ENCODE assay signal across 31 cellular contexts in the genomic region with DNA sequence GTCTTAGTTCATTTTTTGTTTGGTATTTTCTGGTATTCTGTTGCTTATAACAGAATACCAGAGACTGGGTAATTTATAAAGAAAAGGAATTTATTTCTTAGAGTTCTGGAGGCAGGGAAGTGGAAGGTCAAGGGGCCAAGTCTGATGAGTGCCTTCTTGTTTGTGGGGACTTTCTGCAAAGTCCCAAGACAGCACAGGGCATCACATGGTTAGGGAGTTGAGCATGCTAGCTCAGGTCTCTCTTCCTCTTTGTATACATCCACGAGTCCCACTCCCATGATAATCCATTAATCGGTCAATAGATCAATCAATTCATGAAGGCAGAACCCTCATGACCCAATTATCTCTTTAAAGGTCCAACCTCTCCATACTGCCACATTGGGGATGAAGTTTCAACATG.
"Had no signal": no experiment of that assay in that cellular context is flagged by ENCODE, and none has a peak within 500 bp of the region (broad histone marks: within the 10 kb centered on the region; RNA-seq: fewer than 3 reads in every experiment).

No MANE protein-coding gene starts in this region.

- H3K36me3 Mint-ChIP-seq: naive thymus-derived CD4-positive, alpha-beta T cell; natural killer cell had no signal

- H3K27me3 ChIP-seq: neural progenitor cell, ovary, right lobe of liver, spleen, suprapubic skin, testis, tibial artery, transverse colon, upper lobe of right lung, uterus had no signal

- H3K36me3 ChIP-seq: neural progenitor cell, ovary, suprapubic skin, transverse colon, uterus had no signal

- H3K9me3 Mint-ChIP-seq: naive thymus-derived CD4-positive, alpha-beta T cell; natural killer cell; neural progenitor cell; stimulated activated naive CD8-positive, alpha-beta T cell treated with anti-CD3 and anti-CD28 coated beads, Interleukin-15, amount 100 ng/mL, for 72 hours; type B pancreatic cell had no signal

- H3K4me3 Mint-ChIP-seq: naive thymus-derived CD4-positive, alpha-beta T cell; natural killer cell; nephron; neural progenitor cell; stimulated activated naive CD8-positive, alpha-beta T cell treated with anti-CD3 and anti-CD28 coated beads, Interleukin-15, amount 100 ng/mL, for 72 hours; type B pancreatic cell had no signal

- H3K4me1 ChIP-seq: neural progenitor cell, parathyroid adenoma, suprapubic skin, testis, upper lobe of right lung, uterus had no signal

- H3K27ac ChIP-seq: neural progenitor cell, ovary, parathyroid adenoma, psoas muscle, right lobe of liver, skin epidermis, spleen, suprapubic skin, testis, tibial artery, transverse colon, upper lobe of right lung, uterus had no signal

- H3K27me3 Mint-ChIP-seq: progenitor cell of endocrine pancreas, type B pancreatic cell had no signal

- ATAC-seq: naive thymus-derived CD4-positive, alpha-beta T cell; natural killer cell; psoas muscle; right cardiac atrium; right lobe of liver; stimulated activated naive CD8-positive, alpha-beta T cell treated with anti-CD3 and anti-CD28 coated beads, Interleukin-15, amount 100 ng/mL, for 72 hours; stimulated activated naive CD8-positive, alpha-beta T cell treated with anti-CD3 and anti-CD28 coated beads, Interleukin-15, Interleukin-2, amounts not matched to agents 100 U/mL and 50 U/mL, for 24 hours; upper lobe of right lung had no signal

- H3K4me2 ChIP-seq: neural progenitor cell, smooth muscle cell had no signal

- DNase-seq: naive thymus-derived CD4-positive, alpha-beta T cell; natural killer cell; occipital lobe; ovary; posterior cingulate gyrus; psoas muscle; right cardiac atrium; right lobe of liver; spleen; stimulated activated CD4-positive, alpha-beta T cell treated with anti-CD3 and anti-CD28 coated beads, Interleukin-12 subunit alpha, Interleukin-12 subunit beta, amount 100 ng/mL, for 4 hours; stimulated activated CD4-positive, alpha-beta T cell treated with anti-CD3 and anti-CD28 coated beads, Interleukin-1b, Interleukin-23, amount 100 ng/mL, for 48 hours; stimulated activated CD4-positive, alpha-beta T cell treated with anti-CD3 and anti-CD28 coated beads, Interleukin-4, amount 100 ng/mL, for 1 hour; stimulated activated CD4-positive, alpha-beta T cell treated with anti-CD3 and anti-CD28 coated beads, Interleukin-4, amount 100 ng/mL, for 4 hours; stimulated activated CD8-positive, alpha-beta memory T cell treated with anti-CD3 and anti-CD28 coated beads, Interleukin-4, amount 100 ng/mL, for 48 hours; stimulated activated naive CD4-positive, alpha-beta T cell; stimulated activated naive CD8-positive, alpha-beta T cell treated with anti-CD3 and anti-CD28 coated beads, Interleukin-15, amount 100 ng/mL, for 72 hours; stimulated activated naive CD8-positive, alpha-beta T cell treated with anti-CD3 and anti-CD28 coated beads, Interleukin-15, Interleukin-2, amounts not matched to agents 100 U/mL and 50 U/mL, for 24 hours; substantia nigra; testis; tibial artery; transverse colon; upper lobe of right lung; uterus had no signal

- H3K79me2 ChIP-seq: parathyroid adenoma had no signal

- H3K9me3 ChIP-seq: ovary, psoas muscle, right lobe of liver, spleen, suprapubic skin, testis, tibial artery, transverse colon, upper lobe of right lung, uterus had no signal

- H3K4me3 ChIP-seq: neural progenitor cell, ovary, psoas muscle, right lobe of liver, skin epidermis, smooth muscle cell, spleen, suprapubic skin, testis, tibial artery, transverse colon, upper lobe of right lung, uterus had no signal

- H3K4me1 Mint-ChIP-seq: naive thymus-derived CD4-positive, alpha-beta T cell; natural killer cell; neural progenitor cell; stimulated activated naive CD8-positive, alpha-beta T cell treated with anti-CD3 and anti-CD28 coated beads, Interleukin-15, amount 100 ng/mL, for 72 hours had no signal

- H3K27ac Mint-ChIP-seq: natural killer cell; nephron; neural progenitor cell; progenitor cell of endocrine pancreas; stimulated activated naive CD8-positive, alpha-beta T cell treated with anti-CD3 and anti-CD28 coated beads, Interleukin-15, amount 100 ng/mL, for 72 hours; type B pancreatic cell had no signal

- H3K9ac ChIP-seq: neural progenitor cell, parathyroid adenoma had no signal

- H2AFZ ChIP-seq: neural progenitor cell, parathyroid adenoma had no signal
